In the genomic region with DNA sequence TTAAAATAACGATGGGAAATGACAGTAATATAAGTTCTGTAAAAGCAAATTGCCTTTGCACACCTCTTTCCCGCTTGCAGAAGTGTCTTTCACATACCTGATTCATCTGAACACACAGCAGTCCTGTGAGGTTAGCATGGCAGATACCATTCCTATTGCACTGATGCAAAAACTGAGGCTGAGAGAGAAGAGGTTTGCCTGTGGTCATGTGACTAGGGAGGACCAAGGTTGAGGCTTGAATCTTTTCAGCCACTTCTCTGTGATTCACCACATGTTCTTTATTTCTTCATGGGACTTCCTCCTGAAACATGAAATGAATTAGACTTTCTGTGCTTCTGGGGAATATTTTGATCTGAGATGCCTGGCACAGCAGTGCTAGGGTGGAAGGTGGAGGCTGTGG, we compare ENCODE assay signal across 24 cellular contexts.
"Had no signal": no experiment of that assay in that cellular context is flagged by ENCODE, and none has a peak within 500 bp of the region (broad histone marks: within the 10 kb centered on the region; RNA-seq: fewer than 3 reads in every experiment).

No MANE protein-coding gene starts in this region.

- H2AFZ ChIP-seq: hepatocyte had no signal

- H3K36me3 ChIP-seq: colonic mucosa, spleen, thoracic aorta had no signal

- FAIRE-seq: endothelial cell of umbilical vein, kidney had no signal

- H3K79me2 ChIP-seq: hepatocyte had no signal

- H3K27ac ChIP-seq: colonic mucosa, hepatocyte, psoas muscle, spleen, thoracic aorta had no signal

- H3K27me3 ChIP-seq: colonic mucosa, hepatocyte had no signal

- H3K9me3 ChIP-seq: colonic mucosa, psoas muscle, spleen, thoracic aorta had no signal

- DNase-seq: colonic mucosa; dermis blood vessel endothelial cell; endodermal cell; foreskin melanocyte; head of caudate nucleus; kidney; left colon; left ventricle myocardium superior; mesendoderm; naive thymus-derived CD4-positive, alpha-beta T cell; nephron progenitor cell; psoas muscle; retina; stimulated activated CD4-positive, alpha-beta T cell treated with anti-CD3 and anti-CD28 coated beads, Interleukin-15, amount 100 ng/mL, for 24 hours; stimulated activated CD4-positive, alpha-beta T cell treated with anti-CD3 and anti-CD28 coated beads, Interleukin-1b, Interleukin-23, amount 100 ng/mL, for 48 hours; stimulated activated CD4-positive, alpha-beta T cell treated with anti-CD3 and anti-CD28 coated beads, Interleukin-4, amount 100 ng/mL, for 24 hours; stimulated activated naive B cell treated with anti-CD40 and anti-IgM and Interleukin-4, amounts not matched to agents 10 μg/mL and 1 μg/mL and 100 μg/mL, for 72 hours; stimulated activated naive CD8-positive, alpha-beta T cell treated with anti-CD3 and anti-CD28 coated beads, Interleukin-15, amount 100 ng/mL, for 72 hours; trophoblast cell had no signal

- H3K4me2 ChIP-seq: hepatocyte had no signal

- H3K4me1 ChIP-seq: colonic mucosa, psoas muscle, spleen had no signal

- H3K4me3 ChIP-seq: colonic mucosa, hepatocyte, lung, psoas muscle, spleen, thoracic aorta had no signal
